ENCODE assay signal across 2 cellular contexts in genomic region chr14:88967299-88967698, GRCh38.
A peak's percentile ranks its signal among the peaks of the same experiment; 100 is the strongest.
TF ChIP-seq lines count a peak whose summit lies in the region.

No MANE protein-coding gene starts in this region.

TF ChIP-seq in HepG2, 621 proteins besides CTCF, POLR2A, EP300 and RAD21 (continued from another document):
- TF ChIP-seq MIER2 (CRISPR knock-in tag; IDR thresholded peaks at IDR 0.05), result no peak
- no peak for TF ChIP-seq ATF2 (CRISPR knock-in tag; IDR thresholded peaks at IDR 0.05)
- TF ChIP-seq HOMEZ (CRISPR knock-in tag; IDR thresholded peaks at IDR 0.05; ENCODE audit: low read depth), result no peak
- TF ChIP-seq NFE2 (CRISPR knock-in tag; IDR thresholded peaks at IDR 0.05), result no peak
- peak; percentile 55; the same call in 1 of the 2 replicates for TF ChIP-seq RAD51 (IDR thresholded peaks at IDR 0.05; ENCODE audit: borderline replicate concordance)

TF ChIP-seq in K562, 482 proteins besides CTCF, POLR2A, EP300 and RAD21 (continued from another document):
- peak; percentile 63 for TF ChIP-seq TFE3 (CRISPR knock-in tag; IDR thresholded peaks at IDR 0.05)
